ENCODE assay signal across 19 cellular contexts in genomic region chr4:151573945-151574344, GRCh38.
DNase-seq lines count a peak whose midpoint lies in the region; FAIRE-seq and TF ChIP-seq lines count a peak whose summit lies in the region.
"Had no signal": no experiment of that assay in that cellular context is flagged by ENCODE, and none has a peak within 500 bp of the region (broad histone marks: within the 10 kb centered on the region; RNA-seq: fewer than 3 reads in every experiment).

No MANE protein-coding gene starts in this region.

- H3K9me3 ChIP-seq in small intestine (ENCODE audit: control insufficient read depth, low read depth) (no peaks in the 10 kb centered on the region), ascending aorta (no peaks in the 10 kb centered on the region)
- H3K9me3 ChIP-seq: uterus had no signal

- H3K4me3 ChIP-seq in fibroblast of mammary gland (ENCODE audit: control insufficient read depth, low read depth, low read length) (no peak overlapping the region), small intestine (ENCODE audit: low read depth in 1 of 2, low read length in 2 of 2) (no peak overlapping the region), ascending aorta (no peak overlapping the region)
- H3K4me3 ChIP-seq: cardiac muscle cell, uterus had no signal

- intact Hi-C loops in ascending aorta (cut with DNase I) = no loop called here

- H3K27me3 Mint-ChIP-seq in chondrocyte (ENCODE audit: low read depth) = no peaks in the 10 kb centered on the region

- FAIRE-seq in small intestine (lab: Jason Lieb, UNC) = peak; percentile 51

- no peak overlapping the region for H3K27ac Mint-ChIP-seq in chondrocyte (ENCODE audit: unreplicated experiment)
- H3K27ac Mint-ChIP-seq: activated naive CD8-positive, alpha-beta T cell treated with anti-CD3 and anti-CD28 coated beads, Interleukin-2, amount 10 ng/mL, durations not matched to agents 7 days and 5 days; stimulated activated naive CD8-positive, alpha-beta T cell treated with anti-CD3 and anti-CD28 coated beads, Interleukin-15, Interleukin-2, amounts not matched to agents 100 ng/mL and 50 ng/mL, for 24 hours had no signal

- H3K27me3 ChIP-seq in small intestine (ENCODE audit: control insufficient read depth in 2 of 2, insufficient read depth in 2 of 2, low read length in 2 of 2) (no peaks in the 10 kb centered on the region), ascending aorta (no peaks in the 10 kb centered on the region)
- H3K27me3 ChIP-seq: cardiac muscle cell, uterus had no signal

- peaks cover 2 to 3% of the 10 kb centered on the region in 2 donors for H3K4me1 ChIP-seq in small intestine (ENCODE audit: control insufficient read depth in 2 of 2, insufficient read depth in 1 of 2, low read depth in 1 of 2, low read length in 1 of 2)
- no peaks in the 10 kb centered on the region for H3K4me1 ChIP-seq in ascending aorta
- H3K4me1 ChIP-seq: uterus had no signal

- TF ChIP-seq CTCF in fibroblast of mammary gland (conservative IDR thresholded peaks at IDR 0.05; ENCODE audit: control insufficient read depth, insufficient read depth, low read depth, low read length) = no peak
- TF ChIP-seq CTCF in chondrocyte (IDR thresholded peaks at IDR 0.05) = no peak
- no peak for TF ChIP-seq CTCF in ascending aorta (IDR thresholded peaks at IDR 0.05)

- peak overlapping the region; percentile 74 to 76 for H3K27ac ChIP-seq in small intestine (ENCODE audit: low read depth in 1 of 2, low read length in 1 of 2)
- H3K27ac ChIP-seq in ascending aorta = no peak overlapping the region
- H3K27ac ChIP-seq: cardiac muscle cell, HL-60, uterus had no signal

- H3K9me3 Mint-ChIP-seq in chondrocyte (ENCODE audit: low read depth) = peaks cover 4% of the 10 kb centered on the region
- H3K9me3 Mint-ChIP-seq: activated naive CD8-positive, alpha-beta T cell treated with anti-CD3 and anti-CD28 coated beads, Interleukin-2, amount 10 ng/mL, durations not matched to agents 7 days and 5 days; stimulated activated naive CD8-positive, alpha-beta T cell treated with anti-CD3 and anti-CD28 coated beads, Interleukin-15, Interleukin-2, amounts not matched to agents 100 ng/mL and 50 ng/mL, for 24 hours had no signal

- 10 to 44% (median 38%) methylated on average over 1 of the region's 1 CpG for WGBS in small intestine, 3 donors

- no peaks in the 10 kb centered on the region for H3K4me1 Mint-ChIP-seq in chondrocyte (ENCODE audit: low read depth)
- H3K4me1 Mint-ChIP-seq: activated naive CD8-positive, alpha-beta T cell treated with anti-CD3 and anti-CD28 coated beads, Interleukin-2, amount 10 ng/mL, durations not matched to agents 7 days and 5 days; CD8-positive, alpha-beta memory T cell had no signal

- DNase-seq in H4 (ENCODE audit: low spot score) (peak; percentile 25), RKO (ENCODE audit: low spot score) (peak; percentile 29), fibroblast of mammary gland (ENCODE audit: low read depth) (peak; percentile 52), small intestine (peak; percentile 96), NCI-H2029 (lab: John Stamatoyannopoulos, UW) (no peak), chondrocyte (ENCODE audit: low spot score) (no peak), kidney glomerular epithelial cell (lab: John Stamatoyannopoulos, UW) (no peak), ascending aorta (ENCODE audit: low spot score in 2 of 2) (no peak)
- DNase-seq: activated CD4-positive, CD25-positive, alpha-beta regulatory T cell treated with anti-CD3 and anti-CD28 coated beads, Interleukin-2, amount 50 U/mL, for 72 hours; activated naive CD8-positive, alpha-beta T cell treated with anti-CD3 and anti-CD28 coated beads, Interleukin-2, amount 10 ng/mL, durations not matched to agents 7 days and 5 days; CD8-positive, alpha-beta memory T cell; DMS79; hippocampal formation; NCI-H2081 treated with DMSO at 0.1 percent for 48 hours; NCI-H524 treated with DMSO at 0.1 percent for 48 hours; uterus had no signal

- H3K36me3 Mint-ChIP-seq in chondrocyte (ENCODE audit: low read depth) = peaks cover 2% of the 10 kb centered on the region
- H3K36me3 Mint-ChIP-seq: activated naive CD8-positive, alpha-beta T cell treated with anti-CD3 and anti-CD28 coated beads, Interleukin-2, amount 10 ng/mL, durations not matched to agents 7 days and 5 days had no signal

- H3K36me3 ChIP-seq in small intestine (ENCODE audit: control insufficient read depth in 2 of 2, insufficient read depth in 2 of 2, low read length in 2 of 2) (no peaks in the 10 kb centered on the region), ascending aorta (no peaks in the 10 kb centered on the region)
- H3K36me3 ChIP-seq: cardiac muscle cell, uterus had no signal

- H3K4me3 Mint-ChIP-seq in chondrocyte (ENCODE audit: unreplicated experiment) = no peak overlapping the region
- H3K4me3 Mint-ChIP-seq: activated naive CD8-positive, alpha-beta T cell treated with anti-CD3 and anti-CD28 coated beads, Interleukin-2, amount 10 ng/mL, durations not matched to agents 7 days and 5 days; CD8-positive, alpha-beta memory T cell; stimulated activated naive CD8-positive, alpha-beta T cell treated with anti-CD3 and anti-CD28 coated beads, Interleukin-15, Interleukin-2, amounts not matched to agents 100 ng/mL and 50 ng/mL, for 24 hours had no signal

Comparison
In these comparisons a context has a peak if more than half of its experiments do, and no peak if none do; other contexts are left out.
1. DNase-seq: peak in H4 (single experiment), RKO (single experiment), fibroblast of mammary gland (single experiment) and small intestine (single experiment); none in NCI-H2029 (single experiment), chondrocyte (single experiment), kidney glomerular epithelial cell (single experiment) and ascending aorta (0 of 2).
2. H3K27ac ChIP-seq: peak in small intestine (2 of 2); none in ascending aorta (0 of 2).